ENCODE assay signal across 32 cellular contexts in genomic region chr2:163369111-163369510, GRCh38.
"Had no signal": no experiment of that assay in that cellular context is flagged by ENCODE, and none has a peak within 500 bp of the region (broad histone marks: within the 10 kb centered on the region; RNA-seq: fewer than 3 reads in every experiment).

No MANE protein-coding gene starts in this region.

- H3K36me3 Mint-ChIP-seq: activated naive CD8-positive, alpha-beta T cell treated with anti-CD3 and anti-CD28 coated beads for 36 hours had no signal

- DNase-seq: activated B cell treated with CpG ODN at 0.5 μM for 24 hours; activated CD4-positive, alpha-beta T cell treated with anti-CD3 and anti-CD28 coated beads for 48 hours; activated CD4-positive, alpha-beta T cell treated with anti-CD3 and anti-CD28 coated beads, Interleukin-2, amount 50 U/mL, for 1 hour; activated CD4-positive, alpha-beta T cell treated with anti-CD3 and anti-CD28 coated beads, Interleukin-2, amount 50 U/mL, for 48 hours; activated CD8-positive, alpha-beta memory T cell treated with anti-CD3 and anti-CD28 coated beads for 24 hours; activated CD8-positive, alpha-beta T cell treated with anti-CD3 and anti-CD28 coated beads for 36 hours; activated effector memory CD4-positive, alpha-beta T cell treated with Interleukin-2 at 50 U/mL for 16 hours; activated gamma-delta T cell treated with Interleukin-2 at 50 U/mL for 16 hours; activated naive CD4-positive, alpha-beta T cell treated with anti-CD3 and anti-CD28 coated beads, Interleukin-2, amount 50 U/mL, for 16 hours; activated naive CD4-positive, alpha-beta T cell treated with Interleukin-2 at 50 U/mL for 16 hours; activated naive CD8-positive, alpha-beta T cell treated with anti-CD3 and anti-CD28 coated beads for 36 hours; activated naive CD8-positive, alpha-beta T cell treated with anti-CD3 and anti-CD28 coated beads, Interleukin-2, amount 50 U/mL, for 24 hours; activated T-cell treated with anti-CD3 and anti-CD28 coated beads, Interleukin-2, amount 50 U/mL, for 4 hours; adrenal gland; amygdala; aorta; body of pancreas; caudate nucleus; cortex of kidney; dermis blood vessel endothelial cell; effector CD4-positive, alpha-beta T cell; effector memory CD8-positive, alpha-beta T cell; foreskin fibroblast; head of caudate nucleus; hippocampal formation; T-helper 17 cell; T1000; WERI-Rb-1 had no signal

- H3K27ac Mint-ChIP-seq: activated B cell treated with CpG ODN at 0.5 μM for 24 hours; activated CD8-positive, alpha-beta T cell treated with anti-CD3 and anti-CD28 coated beads for 36 hours; activated naive CD8-positive, alpha-beta T cell treated with anti-CD3 and anti-CD28 coated beads for 36 hours; activated naive CD8-positive, alpha-beta T cell treated with anti-CD3 and anti-CD28 coated beads, Interleukin-2, amount 50 U/mL, for 24 hours; activated T-helper 17 cell treated with anti-CD3 and anti-CD28 coated beads, Interleukin-2, amount 50 U/mL, for 72 hours; effector memory CD8-positive, alpha-beta T cell; T-helper 17 cell; T-helper 2 cell treated with Interferon-gamma antibody and Interleukin-4, amounts not matched to agents 5 μg/mL and 100 μg/mL, for 36 hours had no signal

- H3K4me3 Mint-ChIP-seq: activated B cell treated with CpG ODN at 0.5 μM for 24 hours; activated CD8-positive, alpha-beta T cell treated with anti-CD3 and anti-CD28 coated beads for 36 hours; activated naive CD8-positive, alpha-beta T cell treated with anti-CD3 and anti-CD28 coated beads for 36 hours; activated naive CD8-positive, alpha-beta T cell treated with anti-CD3 and anti-CD28 coated beads, Interleukin-2, amount 50 U/mL, for 24 hours; activated T-cell treated with anti-CD3 and anti-CD28 coated beads, Interleukin-2, amount 50 U/mL, for 4 hours; activated T-helper 17 cell treated with anti-CD3 and anti-CD28 coated beads, Interleukin-2, amount 50 U/mL, for 72 hours; effector memory CD8-positive, alpha-beta T cell; T-helper 17 cell; T-helper 2 cell treated with Interferon-gamma antibody and Interleukin-4, amounts not matched to agents 5 μg/mL and 100 μg/mL, for 36 hours had no signal

- H3K4me1 Mint-ChIP-seq: activated B cell treated with CpG ODN at 0.5 μM for 24 hours; activated naive CD8-positive, alpha-beta T cell treated with anti-CD3 and anti-CD28 coated beads for 36 hours; activated naive CD8-positive, alpha-beta T cell treated with anti-CD3 and anti-CD28 coated beads, Interleukin-2, amount 50 U/mL, for 24 hours; activated T-helper 17 cell treated with anti-CD3 and anti-CD28 coated beads, Interleukin-2, amount 50 U/mL, for 72 hours; T-helper 17 cell had no signal

- H3K27me3 Mint-ChIP-seq: activated B cell treated with CpG ODN at 0.5 μM for 24 hours; activated CD8-positive, alpha-beta T cell treated with anti-CD3 and anti-CD28 coated beads for 36 hours; activated naive CD8-positive, alpha-beta T cell treated with anti-CD3 and anti-CD28 coated beads for 36 hours; activated naive CD8-positive, alpha-beta T cell treated with anti-CD3 and anti-CD28 coated beads, Interleukin-2, amount 50 U/mL, for 24 hours; activated T-helper 17 cell treated with anti-CD3 and anti-CD28 coated beads, Interleukin-2, amount 50 U/mL, for 72 hours; effector memory CD8-positive, alpha-beta T cell; T-helper 17 cell had no signal

- ATAC-seq: activated CD4-positive, CD25-positive, alpha-beta regulatory T cell treated with anti-CD3 and anti-CD28 coated beads, Interleukin-2, amount 50 U/mL, for 24 hours; activated CD8-positive, alpha-beta T cell treated with anti-CD3 and anti-CD28 coated beads for 36 hours; activated naive CD8-positive, alpha-beta T cell treated with anti-CD3 and anti-CD28 coated beads, Interleukin-2, amount 50 U/mL, for 24 hours; activated T-cell treated with anti-CD3 and anti-CD28 coated beads, Interleukin-2, amount 50 U/mL, for 4 hours; activated T-helper 17 cell treated with anti-CD3 and anti-CD28 coated beads, Interleukin-2, amount 50 U/mL, for 72 hours; body of pancreas; effector memory CD8-positive, alpha-beta T cell; esophagus mucosa; T-helper 17 cell had no signal
